Comparison of ENCODE assay signal across 8 cellular contexts in genomic region chr12:47360771-47361388, GRCh38.
DNase-seq lines count a peak whose midpoint lies in the region; ATAC-seq and TF ChIP-seq lines count a peak whose summit lies in the region.

No MANE protein-coding gene starts in this region.

- H3K36me3 Mint-ChIP-seq in T-helper 17 cell (ENCODE audit: low read depth) (peaks cover 6% of the 10 kb centered on the region), glutamatergic neuron (ENCODE audit: unreplicated experiment) (no peaks in the 10 kb centered on the region)

- TF ChIP-seq CTCF in glutamatergic neuron (IDR thresholded peaks at IDR 0.05; ENCODE audit: partially characterized antibody, unreplicated experiment) = no peak

- H3K9me3 ChIP-seq in T-helper 17 cell (ENCODE audit: control insufficient read depth, low read length, poor library complexity, severe bottlenecking) = no peaks in the 10 kb centered on the region

- DNase-seq in activated CD4-positive, CD25-positive, alpha-beta regulatory T cell treated with anti-CD3 and anti-CD28 coated beads, Interleukin-2, amount 50 U/mL, for 16 hours (ENCODE audit: low read depth, low spot score) = peak; percentile 23
- DNase-seq in activated CD4-positive, CD25-positive, alpha-beta regulatory T cell treated with anti-CD3 and anti-CD28 coated beads, Interleukin-2, amount 50 U/mL, for 72 hours = no peak
- DNase-seq in T-helper 17 cell (peak in 2 of 3 donors; percentile 12), glutamatergic neuron (no peak), erythroblast (lab: John Stamatoyannopoulos, UW) (no peak)
- no peak for DNase-seq in stimulated activated naive CD8-positive, alpha-beta T cell treated with anti-CD3 and anti-CD28 coated beads, Interleukin-15, amount 100 ng/mL, for 72 hours

- peak; percentile 11 for ATAC-seq in HG02938 (IDR thresholded peaks at IDR 0.05; ENCODE audit: unreplicated experiment)
- ATAC-seq in T-helper 17 cell = peak; percentile 87
- peak; percentile 45 for ATAC-seq in esophagus mucosa
- peak; percentile 53 for ATAC-seq in stimulated activated naive CD8-positive, alpha-beta T cell treated with anti-CD3 and anti-CD28 coated beads, Interleukin-15, amount 100 ng/mL, for 72 hours

- H3K27ac Mint-ChIP-seq in T-helper 17 cell (peak overlapping the region; percentile 97), glutamatergic neuron (ENCODE audit: unreplicated experiment) (no peak overlapping the region)
- peak overlapping the region; percentile 78 to 95 for H3K27ac Mint-ChIP-seq in stimulated activated naive CD8-positive, alpha-beta T cell treated with anti-CD3 and anti-CD28 coated beads, Interleukin-15, amount 100 ng/mL, for 72 hours

- H3K4me3 Mint-ChIP-seq in T-helper 17 cell = peak overlapping the region; percentile 84
- peak overlapping the region; percentile 74 to 83 for H3K4me3 Mint-ChIP-seq in stimulated activated naive CD8-positive, alpha-beta T cell treated with anti-CD3 and anti-CD28 coated beads, Interleukin-15, amount 100 ng/mL, for 72 hours
- H3K4me3 Mint-ChIP-seq in glutamatergic neuron (ENCODE audit: unreplicated experiment) = no peak overlapping the region

- no peaks in the 10 kb centered on the region for H3K27me3 Mint-ChIP-seq in T-helper 17 cell
- no peaks in the 10 kb centered on the region for H3K27me3 Mint-ChIP-seq in stimulated activated naive CD8-positive, alpha-beta T cell treated with anti-CD3 and anti-CD28 coated beads, Interleukin-15, amount 100 ng/mL, for 72 hours
- H3K27me3 Mint-ChIP-seq in glutamatergic neuron (ENCODE audit: unreplicated experiment) = no peaks in the 10 kb centered on the region

- H3K9me3 Mint-ChIP-seq in stimulated activated naive CD8-positive, alpha-beta T cell treated with anti-CD3 and anti-CD28 coated beads, Interleukin-15, amount 100 ng/mL, for 72 hours = peaks cover 0 to 4% of the 10 kb centered on the region in 2 donors
- H3K9me3 Mint-ChIP-seq in glutamatergic neuron (ENCODE audit: unreplicated experiment) = no peaks in the 10 kb centered on the region

- no peak for TF ChIP-seq POLR2A in erythroblast (IDR thresholded peaks at IDR 0.05; ENCODE audit: low read length)

- H3K4me1 Mint-ChIP-seq in T-helper 17 cell (peaks cover 48% of the 10 kb centered on the region), glutamatergic neuron (ENCODE audit: low read depth, unreplicated experiment) (peaks cover 6% of the 10 kb centered on the region)
- H3K4me1 Mint-ChIP-seq in stimulated activated naive CD8-positive, alpha-beta T cell treated with anti-CD3 and anti-CD28 coated beads, Interleukin-15, amount 100 ng/mL, for 72 hours = peaks cover 60% of the 10 kb centered on the region

Comparison
In these comparisons a context has a peak if more than half of its experiments do, and no peak if none do; other contexts are left out.
1. DNase-seq: peak in activated CD4-positive, CD25-positive, alpha-beta regulatory T cell treated with anti-CD3 and anti-CD28 coated beads, Interleukin-2, amount 50 U/mL, for 16 hours (single experiment) and T-helper 17 cell (2 of 3); none in activated CD4-positive, CD25-positive, alpha-beta regulatory T cell treated with anti-CD3 and anti-CD28 coated beads, Interleukin-2, amount 50 U/mL, for 72 hours (single experiment), stimulated activated naive CD8-positive, alpha-beta T cell treated with anti-CD3 and anti-CD28 coated beads, Interleukin-15, amount 100 ng/mL, for 72 hours (0 of 2), glutamatergic neuron (single experiment) and erythroblast (0 of 2).
2. ATAC-seq: peak in every context shown above with its lines; median percentile 87 in T-helper 17 cell; 53 in stimulated activated naive CD8-positive, alpha-beta T cell treated with anti-CD3 and anti-CD28 coated beads, Interleukin-15, amount 100 ng/mL, for 72 hours; 45 in esophagus mucosa; 11 in HG02938.